ENCODE assay signal across 7 cellular contexts in genomic region chr22:35399678-35400334, GRCh38.
A peak's percentile ranks its signal among the peaks of the same experiment; 100 is the strongest.
DNase-seq lines count a peak whose midpoint lies in the region; ATAC-seq and TF ChIP-seq lines count a peak whose summit lies in the region.

TSS of gene MCM5 (plus strand) at chr22:35400140. CDS start at chr22:35400439, 299 bp downstream.

- TF ChIP-seq CTCF in astrocyte of the spinal cord (IDR thresholded peaks at IDR 0.05; ENCODE audit: low read depth, low read length), result no peak

- in situ Hi-C loops in astrocyte of the spinal cord (cut with HindIII; ENCODE audit: low sequenced_read_pairs), result no loop called here

- ATAC-seq in GM18505 (IDR thresholded peaks at IDR 0.05; ENCODE audit: unreplicated experiment), result peak; percentile 89
- ATAC-seq in HG02973 (IDR thresholded peaks at IDR 0.05; ENCODE audit: unreplicated experiment), result peak; percentile 93

- peak within 1 kb of the TSS; percentile 85 for H3K4me3 ChIP-seq in astrocyte of the spinal cord (ENCODE audit: low read depth, low read length)

- peak; percentile 70 for TF ChIP-seq POLR2A in GM18505 (IDR thresholded peaks at IDR 0.05; ENCODE audit: borderline replicate concordance, extremely low read depth, insufficient read depth, insufficient read length)

- DNase-seq in NCI-H2029 treated with DMSO at 0.1 percent for 48 hours (lab: John Stamatoyannopoulos, UW) (peak; percentile 90), T1000 (lab: John Stamatoyannopoulos, UW) (peak; percentile 90), astrocyte of the spinal cord (ENCODE audit: low read depth, low spot score) (peak; percentile 96), hippocampal formation (lab: John Stamatoyannopoulos, UW) (peak; percentile 93 to 94), retina (peak; percentile 95)

Comparison
In these comparisons a context has a peak if more than half of its experiments do, and no peak if none do; other contexts are left out.
1. Peak in every context shown above with its lines: DNase-seq, ATAC-seq and H3K4me3 ChIP-seq.